Comparison of ENCODE assay signal across 11 cellular contexts in the genomic region with DNA sequence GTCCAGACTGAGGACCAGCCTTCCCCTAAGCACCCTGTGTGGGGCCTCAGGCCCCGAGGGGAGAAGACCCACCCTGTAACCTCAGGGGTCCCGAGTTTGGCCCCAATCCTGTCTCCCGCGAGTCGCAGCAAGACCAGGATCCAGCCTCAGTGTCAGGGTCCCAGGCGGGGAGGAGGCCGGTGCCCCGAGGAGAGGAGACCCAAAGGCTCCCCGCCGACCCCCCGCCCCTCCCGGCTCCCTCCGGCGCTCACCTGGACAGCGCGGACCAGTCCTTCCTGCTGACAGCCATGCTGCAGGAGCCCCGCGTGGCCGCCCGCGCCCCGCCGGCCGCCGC. TPM values are rescaled to one million over a fixed set of nuclear protein-coding genes. Genes with fewer than 3 reads are reported as not detected.
DNase-seq lines count a peak whose midpoint lies in the region; ATAC-seq and TF ChIP-seq lines count a peak whose summit lies in the region.
"Had no signal": no experiment of that assay in that cellular context is flagged by ENCODE, and none has a peak within 500 bp of the region (broad histone marks: within the 10 kb centered on the region; RNA-seq: fewer than 3 reads in every experiment).

A gene with protein sequence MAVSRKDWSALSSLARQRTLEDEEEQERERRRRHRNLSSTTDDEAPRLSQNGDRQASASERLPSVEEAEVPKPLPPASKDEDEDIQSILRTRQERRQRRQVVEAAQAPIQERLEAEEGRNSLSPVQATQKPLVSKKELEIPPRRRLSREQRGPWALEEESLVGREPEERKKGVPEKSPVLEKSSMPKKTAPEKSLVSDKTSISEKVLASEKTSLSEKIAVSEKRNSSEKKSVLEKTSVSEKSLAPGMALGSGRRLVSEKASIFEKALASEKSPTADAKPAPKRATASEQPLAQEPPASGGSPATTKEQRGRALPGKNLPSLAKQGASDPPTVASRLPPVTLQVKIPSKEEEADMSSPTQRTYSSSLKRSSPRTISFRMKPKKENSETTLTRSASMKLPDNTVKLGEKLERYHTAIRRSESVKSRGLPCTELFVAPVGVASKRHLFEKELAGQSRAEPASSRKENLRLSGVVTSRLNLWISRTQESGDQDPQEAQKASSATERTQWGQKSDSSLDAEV (minus strand): TSS at position 307 of the 334 bp plus-strand sequence. CDS start 18 bp downstream, at position 289.

- H3K9ac ChIP-seq in ES-I3 (ENCODE audit: low read depth, low read length) (peak within 1 kb of the TSS; percentile 67), iPS-20b (ENCODE audit: low read depth, low read length) (peak within 1 kb of the TSS; percentile 69)

- no peak for DNase-seq in breast epithelium (ENCODE audit: low spot score in 2 of 2)
- DNase-seq in osteocyte (ENCODE audit: extremely low spot score, unreplicated experiment), result no peak
- no peak for DNase-seq in posterior vena cava (ENCODE audit: low spot score)
- DNase-seq in activated CD8-positive, alpha-beta memory T cell treated with anti-CD3 and anti-CD28 coated beads, Interleukin-2, amount 10 ng/mL, durations not matched to agents 7 days and 5 days, result no peak
- DNase-seq: activated CD4-positive, alpha-beta T cell treated with anti-CD3 and anti-CD28 coated beads, Interleukin-2, amount 50 U/mL, for 1 hour; MV-4-11; SW 1271 had no signal

- H3K9me3 ChIP-seq in ES-I3 (ENCODE audit: control insufficient read depth, insufficient read depth, low read length) (no peaks in the 10 kb centered on the region), breast epithelium (no peaks in the 10 kb centered on the region), iPS-20b (ENCODE audit: insufficient read depth, low read depth, low read length) (no peaks in the 10 kb centered on the region)

- TF ChIP-seq CTCF in breast epithelium (IDR thresholded peaks at IDR 0.05) (no peak), osteocyte (IDR thresholded peaks at IDR 0.05) (no peak)

- H3K36me3 Mint-ChIP-seq in osteocyte (ENCODE audit: unreplicated experiment), result no peaks in the 10 kb centered on the region
- H3K36me3 Mint-ChIP-seq in activated CD8-positive, alpha-beta memory T cell treated with anti-CD3 and anti-CD28 coated beads, Interleukin-2, amount 10 ng/mL, durations not matched to agents 7 days and 5 days, result no peaks in the 10 kb centered on the region

- H3K27me3 Mint-ChIP-seq in osteocyte (ENCODE audit: unreplicated experiment), result peaks cover 33% of the 10 kb centered on the region
- peaks cover 21% of the 10 kb centered on the region for H3K27me3 Mint-ChIP-seq in activated CD8-positive, alpha-beta memory T cell treated with anti-CD3 and anti-CD28 coated beads, Interleukin-2, amount 10 ng/mL, durations not matched to agents 7 days and 5 days

- H3K27ac ChIP-seq in breast epithelium (peak within 1 kb of the TSS; percentile 77 to 82), iPS-20b (ENCODE audit: low read length) (no peak within 1 kb of the TSS)

- H3K4me3 ChIP-seq in breast epithelium (peak within 1 kb of the TSS in 2 of 3 donors; percentile 61 to 74), iPS-20b (ENCODE audit: low read length) (peak within 1 kb of the TSS; percentile 73)

- H3K27me3 ChIP-seq in breast epithelium (no peaks in the 10 kb centered on the region), iPS-20b (ENCODE audit: insufficient read depth, low read length) (peaks cover 48% of the 10 kb centered on the region)

- no peaks in the 10 kb centered on the region; the same call in 1 of the 2 replicates for H3K4me1 ChIP-seq in ES-I3 (ENCODE audit: insufficient read depth, low read length)
- peaks cover 0 to 4% of the 10 kb centered on the region in 2 donors for H3K4me1 ChIP-seq in breast epithelium
- H3K4me1 ChIP-seq in iPS-20b (ENCODE audit: insufficient read depth, low read length), result peaks cover 5% of the 10 kb centered on the region; the same call in 1 of the 2 replicates

- CTCF ChIA-PET in activated CD8-positive, alpha-beta memory T cell treated with anti-CD3 and anti-CD28 coated beads, Interleukin-2, amount 10 ng/mL, durations not matched to agents 7 days and 5 days (lab: Charles Lee), result no interaction called here

- H3K36me3 ChIP-seq in ES-I3 (ENCODE audit: insufficient read depth, low read length) (no peaks in the 10 kb centered on the region), breast epithelium (no peaks in the 10 kb centered on the region), iPS-20b (ENCODE audit: insufficient read depth, low read depth, low read length) (no peaks in the 10 kb centered on the region)

- no peak within 1 kb of the TSS for H3K27ac Mint-ChIP-seq in osteocyte (ENCODE audit: unreplicated experiment)
- no peak within 1 kb of the TSS for H3K27ac Mint-ChIP-seq in activated CD8-positive, alpha-beta memory T cell treated with anti-CD3 and anti-CD28 coated beads, Interleukin-2, amount 10 ng/mL, durations not matched to agents 7 days and 5 days

- H3K4me1 Mint-ChIP-seq in osteocyte (ENCODE audit: unreplicated experiment), result peaks cover 11% of the 10 kb centered on the region
- H3K4me1 Mint-ChIP-seq in activated CD8-positive, alpha-beta memory T cell treated with anti-CD3 and anti-CD28 coated beads, Interleukin-2, amount 10 ng/mL, durations not matched to agents 7 days and 5 days, result no peaks in the 10 kb centered on the region

- ATAC-seq in activated CD8-positive, alpha-beta memory T cell treated with anti-CD3 and anti-CD28 coated beads, Interleukin-2, amount 10 ng/mL, durations not matched to agents 7 days and 5 days, result no peak
- no peak for ATAC-seq in HG02763 (IDR thresholded peaks at IDR 0.05; ENCODE audit: unreplicated experiment)
- ATAC-seq in GM19328 (IDR thresholded peaks at IDR 0.05; ENCODE audit: unreplicated experiment), result no peak

- no peaks in the 10 kb centered on the region for H3K9me3 Mint-ChIP-seq in osteocyte (ENCODE audit: unreplicated experiment)
- no peaks in the 10 kb centered on the region for H3K9me3 Mint-ChIP-seq in activated CD8-positive, alpha-beta memory T cell treated with anti-CD3 and anti-CD28 coated beads, Interleukin-2, amount 10 ng/mL, durations not matched to agents 7 days and 5 days (ENCODE audit: low read depth)

- TF ChIP-seq POLR2A in breast epithelium (IDR thresholded peaks at IDR 0.05), result no peak

- intact Hi-C loops in breast epithelium (cut with DNase I; ENCODE audit: low total_unique reads), result no loop called here
- intact Hi-C loops in posterior vena cava (cut with DNase I), result no loop called here

- H3K4me3 Mint-ChIP-seq in osteocyte (ENCODE audit: unreplicated experiment), result peak within 1 kb of the TSS; percentile 42
- no peak within 1 kb of the TSS for H3K4me3 Mint-ChIP-seq in activated CD8-positive, alpha-beta memory T cell treated with anti-CD3 and anti-CD28 coated beads, Interleukin-2, amount 10 ng/mL, durations not matched to agents 7 days and 5 days

RNA-seq across cellular contexts. Expression of the gene that starts here (rescaled TPM):
- 10 to 100 TPM in 2 of 3 donors, not detected in 1; 13.1 to 18.0 TPM for total RNA-seq in breast epithelium
- 0.16 and 0.91 TPM in 2 replicates for total RNA-seq in osteocyte
- under 1 TPM in 1 of 2 donors, not detected in 1; 0.29 TPM for total RNA-seq in posterior vena cava
- not detected for total RNA-seq in activated CD8-positive, alpha-beta memory T cell treated with anti-CD3 and anti-CD28 coated beads, Interleukin-2, amount 10 ng/mL, durations not matched to agents 7 days and 5 days
